17 cellular contexts compared by ENCODE assay signal in the genomic region with DNA sequence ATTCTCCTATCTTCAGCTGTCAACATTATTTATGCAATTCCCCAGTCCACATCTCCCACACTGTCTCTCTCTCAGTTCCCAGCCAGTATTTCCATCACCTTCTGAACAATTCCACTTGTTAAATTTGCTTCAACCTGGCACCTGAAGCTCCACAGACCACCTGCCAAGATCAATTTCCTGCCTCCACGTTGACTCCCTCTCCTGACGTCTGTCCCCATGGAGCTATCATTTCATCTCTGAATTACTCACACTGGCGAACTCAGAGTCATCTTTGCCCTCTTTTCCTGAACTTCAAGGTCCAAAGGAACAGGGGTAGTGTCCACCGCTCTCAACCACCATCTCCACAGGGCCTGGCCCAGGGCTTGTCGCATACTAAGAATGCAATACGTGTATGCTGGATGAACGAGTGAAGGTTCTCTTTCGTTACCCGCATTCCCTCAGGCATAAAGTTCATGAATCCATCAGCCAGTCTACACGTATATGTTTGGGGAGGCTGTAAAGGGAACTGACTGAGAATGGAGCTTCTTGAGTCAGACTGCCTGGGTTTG.
"Had no signal": no experiment of that assay in that cellular context is flagged by ENCODE, and none has a peak within 500 bp of the region (broad histone marks: within the 10 kb centered on the region; RNA-seq: fewer than 3 reads in every experiment).

No MANE protein-coding gene starts in this region.

- H3K4me3 ChIP-seq: cardiac muscle cell, left lung, neural progenitor cell, pancreas had no signal

- H3K9me3 Mint-ChIP-seq: activated naive CD8-positive, alpha-beta T cell treated with anti-CD3 and anti-CD28 coated beads, Interleukin-2, amount 10 ng/mL, durations not matched to agents 7 days and 5 days; activated T-helper 1 cell treated with anti-CD3 and anti-CD28 coated beads, Interleukin-12 subunit alpha, Interleukin-12 subunit beta, Interleukin-2, Interleukin-4 antibody, amounts not matched to agents 30 ng/mL and 10 ng/mL and 1 ng/mL, durations not matched to agents 14 hours and 24 hours and 36 hours; neural progenitor cell; stimulated activated effector memory CD8-positive, alpha-beta T cell treated with anti-CD3 and anti-CD28 coated beads, Interleukin-12 subunit alpha, Interleukin-12 subunit beta, amount 100 ng/mL, for 72 hours; T-cell had no signal

- ATAC-seq: esophagus mucosa; left lung; pancreas; stimulated activated effector memory CD8-positive, alpha-beta T cell treated with anti-CD3 and anti-CD28 coated beads, Interleukin-12 subunit alpha, Interleukin-12 subunit beta, amount 100 ng/mL, for 72 hours; T-cell had no signal

- DNase-seq: activated CD4-positive, alpha-beta T cell treated with anti-CD3 and anti-CD28 coated beads, Interleukin-2, amount 50 U/mL, for 1 hour; activated CD8-positive, alpha-beta memory T cell treated with anti-CD3 and anti-CD28 coated beads for 24 hours; activated naive CD8-positive, alpha-beta T cell treated with anti-CD3 and anti-CD28 coated beads, Interleukin-2, amount 10 ng/mL, durations not matched to agents 7 days and 5 days; hippocampal formation; kidney; left lung; mesendoderm; pancreas; T-cell; T-helper 9 cell had no signal

- H3K27me3 ChIP-seq: cardiac muscle cell, left lung, neural progenitor cell, pancreas had no signal

- H3K4me1 ChIP-seq: neural progenitor cell, pancreas had no signal

- H3K27ac ChIP-seq: cardiac muscle cell, left lung, neural progenitor cell, pancreas had no signal

- H3K36me3 Mint-ChIP-seq: activated naive CD8-positive, alpha-beta T cell treated with anti-CD3 and anti-CD28 coated beads, Interleukin-2, amount 10 ng/mL, durations not matched to agents 7 days and 5 days; neural progenitor cell; stimulated activated effector memory CD8-positive, alpha-beta T cell treated with anti-CD3 and anti-CD28 coated beads, Interleukin-12 subunit alpha, Interleukin-12 subunit beta, amount 100 ng/mL, for 72 hours; T-cell had no signal

- H3K4me1 Mint-ChIP-seq: activated naive CD8-positive, alpha-beta T cell treated with anti-CD3 and anti-CD28 coated beads, Interleukin-2, amount 10 ng/mL, durations not matched to agents 7 days and 5 days; stimulated activated effector memory CD8-positive, alpha-beta T cell treated with anti-CD3 and anti-CD28 coated beads, Interleukin-12 subunit alpha, Interleukin-12 subunit beta, amount 100 ng/mL, for 72 hours; T-cell had no signal

- H3K27ac Mint-ChIP-seq: activated naive CD8-positive, alpha-beta T cell treated with anti-CD3 and anti-CD28 coated beads, Interleukin-2, amount 10 ng/mL, durations not matched to agents 7 days and 5 days; activated T-helper 1 cell treated with anti-CD3 and anti-CD28 coated beads, Interleukin-12 subunit alpha, Interleukin-12 subunit beta, Interleukin-2, Interleukin-4 antibody, amounts not matched to agents 30 ng/mL and 10 ng/mL and 1 ng/mL, durations not matched to agents 14 hours and 24 hours and 36 hours; neural progenitor cell; stimulated activated effector memory CD8-positive, alpha-beta T cell treated with anti-CD3 and anti-CD28 coated beads, Interleukin-12 subunit alpha, Interleukin-12 subunit beta, amount 100 ng/mL, for 72 hours; T-cell had no signal

- FAIRE-seq: colon, endometrium, kidney, pancreas had no signal

- H3K4me3 Mint-ChIP-seq: activated naive CD8-positive, alpha-beta T cell treated with anti-CD3 and anti-CD28 coated beads, Interleukin-2, amount 10 ng/mL, durations not matched to agents 7 days and 5 days; activated T-helper 1 cell treated with anti-CD3 and anti-CD28 coated beads, Interleukin-12 subunit alpha, Interleukin-12 subunit beta, Interleukin-2, Interleukin-4 antibody, amounts not matched to agents 30 ng/mL and 10 ng/mL and 1 ng/mL, durations not matched to agents 14 hours and 24 hours and 36 hours; neural progenitor cell; stimulated activated effector memory CD8-positive, alpha-beta T cell treated with anti-CD3 and anti-CD28 coated beads, Interleukin-12 subunit alpha, Interleukin-12 subunit beta, amount 100 ng/mL, for 72 hours; T-cell had no signal

- H3K36me3 ChIP-seq: cardiac muscle cell, left lung, neural progenitor cell, pancreas had no signal

- H3K9me3 ChIP-seq: left lung, pancreas had no signal
